Comparison of ENCODE assay signal across 9 cellular contexts in the genomic region with DNA sequence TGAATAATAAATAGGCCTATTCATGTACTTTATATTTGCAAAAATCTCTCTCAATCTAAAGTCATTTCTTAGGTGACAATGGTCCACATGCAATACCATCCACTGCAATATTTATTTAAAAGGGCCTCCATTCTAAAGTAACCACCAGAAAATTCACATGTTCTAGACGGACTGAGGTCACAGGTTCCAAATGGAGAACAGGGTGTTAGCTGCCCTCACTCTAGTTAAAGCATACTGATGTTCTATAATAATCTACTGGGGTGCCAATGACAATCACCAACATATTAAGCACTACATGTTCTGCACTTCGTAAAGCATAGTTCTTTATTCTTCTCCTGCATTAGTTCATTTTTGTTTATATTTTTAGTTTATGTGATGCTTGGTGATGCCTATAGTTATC. TPM values are rescaled to one million over a fixed set of nuclear protein-coding genes. Genes with fewer than 3 reads are reported as not detected.
DNase-seq lines count a peak whose midpoint lies in the region; ATAC-seq, FAIRE-seq and TF ChIP-seq lines count a peak whose summit lies in the region.
"Had no signal": no experiment of that assay in that cellular context is flagged by ENCODE, and none has a peak within 500 bp of the region (broad histone marks: within the 10 kb centered on the region; RNA-seq: fewer than 3 reads in every experiment).

No MANE protein-coding gene starts in this region.

- H3K9me3 ChIP-seq in endothelial cell of umbilical vein (replicated peaks; ENCODE audit: control insufficient read depth, insufficient read depth, low read length) = no peaks in the 10 kb centered on the region
- H3K9me3 ChIP-seq in psoas muscle = no peaks in the 10 kb centered on the region
- H3K9me3 ChIP-seq in neuronal stem cell (replicated peaks in 1 of 2; ENCODE audit: control insufficient read depth in 2 of 2, insufficient read depth in 1 of 2, low read depth in 1 of 2, low read length in 2 of 2) = no peaks in the 10 kb centered on the region

- no TSS peak for BruUV-seq in endothelial cell of umbilical vein (replicated peaks; lab: Mats Ljungman, UMichigan)

- H3K79me1 ChIP-seq in neuronal stem cell (ENCODE audit: low read depth, low read length) = peaks cover 2% of the 10 kb centered on the region

- peaks cover 2% of the 10 kb centered on the region for H4K20me1 ChIP-seq in endothelial cell of umbilical vein (replicated peaks; ENCODE audit: control insufficient read depth, extremely low read depth, insufficient read depth, low read length)

- CTCF ChIA-PET in endothelial cell of umbilical vein (lab: Charles Lee) = no interaction called here

- H3K4me1 ChIP-seq in endothelial cell of umbilical vein (ENCODE audit: control insufficient read depth, extremely low read depth, insufficient read depth, low read length) (peaks cover 14% of the 10 kb centered on the region), psoas muscle (peaks cover 28% of the 10 kb centered on the region), neuronal stem cell (ENCODE audit: control insufficient read depth in 2 of 2, insufficient read depth in 1 of 2, low read depth in 1 of 2, low read length in 2 of 2) (peaks cover 2 to 5% of the 10 kb centered on the region in 2 donors)

- no peak for TF ChIP-seq POLR2A in endothelial cell of umbilical vein (IDR thresholded peaks at IDR 0.05; ENCODE audit: low read depth, low read length)

- H3K36me3 ChIP-seq in endothelial cell of umbilical vein (ENCODE audit: control insufficient read depth in 2 of 2, extremely low read depth in 1 of 2, insufficient read depth in 2 of 2, low read length in 2 of 2) = peaks cover 3 to 4% of the 10 kb centered on the region in 2 experiments
- H3K36me3 ChIP-seq in psoas muscle (ENCODE audit: insufficient read depth in 1 of 2, low read depth in 1 of 2) = peaks cover 0 to 17% of the 10 kb centered on the region in 2 donors
- peaks cover 2 to 27% of the 10 kb centered on the region in 2 donors for H3K36me3 ChIP-seq in neuronal stem cell (replicated peaks in 1 of 2; ENCODE audit: control insufficient read depth in 2 of 2, insufficient read depth in 2 of 2, low read length in 2 of 2)

- peak overlapping the region; percentile 97 for H3K4me2 ChIP-seq in endothelial cell of umbilical vein (ENCODE audit: insufficient read depth, low read length)
- H3K4me2 ChIP-seq in neuronal stem cell (ENCODE audit: insufficient read depth, low read length, poor library complexity, severe bottlenecking) = no peak overlapping the region

- WGBS in psoas muscle, 3 donors = 21 to 30% (median 24%) methylated on average over 2 of the region's 2 CpGs
- no CpG with 5 or more reads among the region's 2 CpGs for WGBS in neuronal stem cell (ENCODE audit: extremely low coverage in 2 of 2, insufficient read length in 2 of 2, insufficient replicate concordance in 1 of 2), 2 donors

- H3K9ac ChIP-seq in endothelial cell of umbilical vein (replicated peaks; ENCODE audit: extremely low read depth, insufficient read depth, low read length) (peak overlapping the region; percentile 100), neuronal stem cell (ENCODE audit: low read depth, low read length, poor library complexity) (no peak overlapping the region)

- no peaks in the 10 kb centered on the region for H3K9me1 ChIP-seq in endothelial cell of umbilical vein (replicated peaks; ENCODE audit: control insufficient read depth, extremely low read depth, insufficient read depth, low read length)

- no peak overlapping the region for H2BK5ac ChIP-seq in neuronal stem cell (ENCODE audit: low read length)

- H3K79me2 ChIP-seq in endothelial cell of umbilical vein (ENCODE audit: control insufficient read depth, insufficient read depth, low read length) = peaks cover 54% of the 10 kb centered on the region

- FAIRE-seq in GM19239 (lab: Jason Lieb, UNC) (peak; percentile 55), endothelial cell of umbilical vein (lab: Jason Lieb, UNC) (no peak)

- no peak overlapping the region for H2BK12ac ChIP-seq in neuronal stem cell (ENCODE audit: low read length)

- H4K91ac ChIP-seq in neuronal stem cell (ENCODE audit: low read depth, low read length, poor library complexity) = no peak overlapping the region

- H2BK15ac ChIP-seq in neuronal stem cell (ENCODE audit: low read length) = no peak overlapping the region

- TF ChIP-seq CTCF in endothelial cell of umbilical vein (IDR thresholded peaks at IDR 0.05; ENCODE audit: extremely low read depth in 1 of 2, insufficient read depth in 1 of 2, low read depth in 1 of 2, low read length in 2 of 2) (no peak), psoas muscle (IDR thresholded peaks at IDR 0.05) (no peak)

- H3K4me3 ChIP-seq in endothelial cell of umbilical vein (replicated peaks in 1 of 3; ENCODE audit: insufficient read depth in 1 of 3, low read depth in 1 of 3, low read length in 3 of 3) (peak overlapping the region in 1 of 3 experiments; percentile 99), psoas muscle (peak overlapping the region; percentile 78), neuronal stem cell (ENCODE audit: low read length in 2 of 2) (peak overlapping the region in 1 of 2 donors; percentile 74)

- H2AFZ ChIP-seq in endothelial cell of umbilical vein (ENCODE audit: low read depth, low read length) (no peak overlapping the region), neuronal stem cell (ENCODE audit: low read length) (no peak overlapping the region)

- dilution Hi-C loops in endothelial cell of umbilical vein (cut with MboI; ENCODE audit: extremely low pct_ligation_motif_present, low sequenced_read_pairs) = no loop called here

- no peak overlapping the region for H2BK120ac ChIP-seq in neuronal stem cell (ENCODE audit: low read depth, low read length)

- H4K8ac ChIP-seq in neuronal stem cell (ENCODE audit: low read depth, low read length) = no peak overlapping the region

- no peak overlapping the region for H3K14ac ChIP-seq in neuronal stem cell (ENCODE audit: low read length)

- intact Hi-C loops in endothelial cell of umbilical vein (cut with micrococcal nuclease) = no loop called here
- intact Hi-C loops in psoas muscle (cut with DNase I) = no loop called here

- H3K23ac ChIP-seq in neuronal stem cell (ENCODE audit: low read depth, low read length, poor library complexity) = no peak overlapping the region

- no peak overlapping the region for H3K4ac ChIP-seq in neuronal stem cell (ENCODE audit: low read length)

- H3K27me3 ChIP-seq in endothelial cell of umbilical vein (ENCODE audit: control insufficient read depth in 2 of 2, insufficient read depth in 2 of 2, low read length in 2 of 2) = no peaks in the 10 kb centered on the region
- H3K27me3 ChIP-seq in psoas muscle (ENCODE audit: insufficient read depth in 3 of 3, low read length in 2 of 3) = no peaks in the 10 kb centered on the region
- no peaks in the 10 kb centered on the region for H3K27me3 ChIP-seq in neuronal stem cell (ENCODE audit: control insufficient read depth in 3 of 3, insufficient read depth in 3 of 3, low read depth in 1 of 3, low read length in 3 of 3)

- no peak overlapping the region for H3K27ac ChIP-seq in endothelial cell of umbilical vein (ENCODE audit: insufficient read depth, low read depth, low read length)
- no peak overlapping the region for H3K27ac ChIP-seq in psoas muscle
- H3K27ac ChIP-seq in neuronal stem cell (replicated peaks; ENCODE audit: low read length) = no peak overlapping the region

- DNase-seq in GM19239 (ENCODE audit: insufficient read length, low spot score) (no peak), RKO (ENCODE audit: low spot score) (peak; percentile 24), endothelial cell of umbilical vein (ENCODE audit: low read depth, low spot score) (no peak), psoas muscle (no peak), cerebellar nuclear complex (lab: John Stamatoyannopoulos, UW) (no peak), HPDE6-E6E7 (ENCODE audit: extremely low spot score) (no peak), neuronal stem cell (ENCODE audit: low spot score) (no peak)
- no peak for DNase-seq in activated CD4-positive, alpha-beta T cell treated with anti-CD3 and anti-CD28 coated beads, Interleukin-2, amount 50 U/mL, for 4 hours
- DNase-seq: NCI-H524 had no signal

- POLR2A ChIA-PET in endothelial cell of umbilical vein (lab: Charles Lee) = no interaction called here

- no peak overlapping the region for H2AK5ac ChIP-seq in neuronal stem cell (ENCODE audit: low read depth, low read length)

- ATAC-seq in psoas muscle = no peak

- no peak overlapping the region for H3K18ac ChIP-seq in neuronal stem cell (ENCODE audit: low read length)

TF ChIP-seq in endothelial cell of umbilical vein, 7 proteins besides CTCF, POLR2A, EP300 and RAD21:
- TF ChIP-seq MYC (IDR thresholded peaks at IDR 0.05; ENCODE audit: low read depth, low read length) (no peak), FOS (IDR thresholded peaks at IDR 0.05; ENCODE audit: borderline replicate concordance, insufficient read depth, low read length) (no peak), JUN (IDR thresholded peaks at IDR 0.05; ENCODE audit: borderline replicate concordance, insufficient read depth, insufficient read length, low read depth) (no peak), POLR2AphosphoS5 (IDR thresholded peaks at IDR 0.05; ENCODE audit: insufficient read depth, low read depth, low read length) (no peak), EZH2 (IDR thresholded peaks at IDR 0.05; ENCODE audit: borderline replicate concordance, low read depth, low read length, severe bottlenecking) (no peak), GATA2 (IDR thresholded peaks at IDR 0.05; ENCODE audit: insufficient read depth, insufficient read length, low read depth, low read length) (no peak)
- TF ChIP-seq, protein P1, sequence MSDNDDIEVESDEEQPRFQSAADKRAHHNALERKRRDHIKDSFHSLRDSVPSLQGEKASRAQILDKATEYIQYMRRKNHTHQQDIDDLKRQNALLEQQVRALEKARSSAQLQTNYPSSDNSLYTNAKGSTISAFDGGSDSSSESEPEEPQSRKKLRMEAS (IDR thresholded peaks at IDR 0.05; ENCODE audit: insufficient read depth, insufficient read length) = no peak
TF ChIP-seq in endothelial cell of umbilical vein: peak in this region for 0.

RNA-seq across cellular contexts. Expression of a gene that starts 1.2 kb away (rescaled TPM):
- total RNA-seq in endothelial cell of umbilical vein = 74.6 and 77.0 TPM in 2 replicates
- polyA plus RNA-seq in endothelial cell of umbilical vein = 18.6 and 23.7 TPM in 2 replicates
- 37.7 and 38.3 TPM in 2 replicates for polyA plus RNA-seq in endothelial cell of umbilical vein (2011; cell fraction: cytosol; rRNA removed)
- polyA plus RNA-seq in endothelial cell of umbilical vein (2011; cell fraction: nucleus; rRNA removed) = 36.6 and 51.0 TPM in 2 replicates
- 42.3 and 67.3 TPM in 2 replicates for polyA plus RNA-seq in endothelial cell of umbilical vein (2012)
- polyA minus RNA-seq in endothelial cell of umbilical vein = 55.5 and 65.8 TPM in 2 replicates
- 21.0 TPM for polyA minus RNA-seq in endothelial cell of umbilical vein (2011; cell fraction: cytosol; rRNA and poly(A)+ RNA removed)
- polyA minus RNA-seq in endothelial cell of umbilical vein (2011; cell fraction: nucleus; rRNA and poly(A)+ RNA removed) = 61.7 and 85.3 TPM in 2 replicates
- total RNA-seq in psoas muscle = 100 to 1,000 TPM in 2 of 4 donors, 10 to 100 TPM in 2; 67.2 to 110 (median 102) TPM
- polyA plus RNA-seq in psoas muscle = 100 to 1,000 TPM in 1 of 3 donors, 10 to 100 TPM in 2; 55.1 to 143 (median 60.7) TPM
- polyA plus RNA-seq in neuronal stem cell (2013, experiment 1 of 2) = 59.9 TPM
- 59.8 TPM for polyA plus RNA-seq in neuronal stem cell (2013, experiment 2 of 2)
